In genomic region chr4:94605241-94605640, GRCh38 we compare ENCODE assay signal across 18 cellular contexts.
DNase-seq lines count a peak whose midpoint lies in the region; FAIRE-seq and TF ChIP-seq lines count a peak whose summit lies in the region.
"Had no signal": no experiment of that assay in that cellular context is flagged by ENCODE, and none has a peak within 500 bp of the region (broad histone marks: within the 10 kb centered on the region; RNA-seq: fewer than 3 reads in every experiment).

No MANE protein-coding gene starts in this region.

- H3K9ac ChIP-seq in astrocyte (ENCODE audit: low read length), result no peak overlapping the region
- H3K9ac ChIP-seq: SK-N-SH had no signal

- POLR2A ChIA-PET in HEK293T (lab: Yijun Ruan, JAX), result no interaction called here

- no peak for TF ChIP-seq POLR2A in GM12891 (IDR thresholded peaks at IDR 0.05; ENCODE audit: low read depth, low read length)

- TF ChIP-seq CTCF in astrocyte (IDR thresholded peaks at IDR 0.05; ENCODE audit: insufficient read depth, low read depth, low read length), result no peak
- no peak for TF ChIP-seq CTCF in fibroblast of the aortic adventitia (IDR thresholded peaks at IDR 0.05; ENCODE audit: insufficient read depth, low read length)

- peaks cover 3% of the 10 kb centered on the region for H3K36me3 Mint-ChIP-seq in astrocyte (ENCODE audit: low read depth, unreplicated experiment)

- CTCF ChIA-PET in HEK293T (lab: Yijun Ruan, JAX), result interaction anchor here (0.6 kb wide), 1 partner anchor 521 kb away, joined by 3 read pairs; no protein-coding TSS in a partner anchor

- H3K27me3 Mint-ChIP-seq in astrocyte (ENCODE audit: low read depth, unreplicated experiment), result no peaks in the 10 kb centered on the region

- no peak overlapping the region for H3K4me2 ChIP-seq in astrocyte (ENCODE audit: low read length)
- H3K4me2 ChIP-seq: SK-N-SH had no signal

- peaks cover 23% of the 10 kb centered on the region for H3K79me2 ChIP-seq in astrocyte (ENCODE audit: insufficient read depth, low read length)

- H3K4me3 Mint-ChIP-seq in astrocyte (ENCODE audit: unreplicated experiment), result no peak overlapping the region

- H3K9me3 ChIP-seq in astrocyte (ENCODE audit: insufficient read depth, low read depth, low read length), result no peaks in the 10 kb centered on the region
- H3K9me3 ChIP-seq: SK-N-SH had no signal

- no peaks in the 10 kb centered on the region for H3K4me1 ChIP-seq in astrocyte (ENCODE audit: insufficient read depth, low read length)

- peaks cover 17% of the 10 kb centered on the region for H3K4me1 Mint-ChIP-seq in astrocyte (ENCODE audit: low read depth, unreplicated experiment)

- peaks cover 7% of the 10 kb centered on the region for H3K36me3 ChIP-seq in astrocyte (ENCODE audit: insufficient read depth, low read length)

- H4K20me1 ChIP-seq in astrocyte (ENCODE audit: insufficient read depth, low read length), result peaks cover 31% of the 10 kb centered on the region

- FAIRE-seq in GM12891 (lab: Jason Lieb, UNC) (no peak), astrocyte (lab: Jason Lieb, UNC) (peak; percentile 55)
- FAIRE-seq: G401.6, H1 had no signal

- no peak overlapping the region for H3K27ac ChIP-seq in astrocyte (ENCODE audit: low read depth, low read length)

- no peak overlapping the region for H3K4me3 ChIP-seq in astrocyte (ENCODE audit: insufficient read depth, low read depth, low read length)
- no peak overlapping the region for H3K4me3 ChIP-seq in fibroblast of the aortic adventitia (ENCODE audit: low read depth, low read length)

- DNase-seq in GM12891 (ENCODE audit: insufficient read length, low spot score) (no peak), astrocyte (ENCODE audit: low read depth) (no peak), fibroblast of the aortic adventitia (ENCODE audit: low read depth) (peak; percentile 23), pulmonary artery endothelial cell (ENCODE audit: low read depth, low spot score) (peak; percentile 62), kidney glomerular epithelial cell (lab: John Stamatoyannopoulos, UW) (no peak), HEK293T (ENCODE audit: extremely low spot score) (no peak), NCI-H446 (lab: John Stamatoyannopoulos, UW) (no peak)
- DNase-seq: COR-L47, KBM-7, NCI-H1105 treated with DMSO at 0.1 percent for 48 hours, NCI-H1694, NCI-H2081 treated with DMSO at 0.1 percent for 48 hours, NCI-H510A treated with DMSO at 0.1 percent for 48 hours, NCI-H774, SHP77 treated with DMSO at 0.1 percent for 48 hours, SK-N-SH had no signal

- no peaks in the 10 kb centered on the region for H3K9me3 Mint-ChIP-seq in astrocyte (ENCODE audit: unreplicated experiment)

- H3K27ac Mint-ChIP-seq in astrocyte (ENCODE audit: unreplicated experiment), result no peak overlapping the region

- no peaks in the 10 kb centered on the region for H3K27me3 ChIP-seq in astrocyte (ENCODE audit: insufficient read depth, low read length)

- H2AFZ ChIP-seq in astrocyte (ENCODE audit: low read depth, low read length), result no peak overlapping the region

TF ChIP-seq in GM12891, 5 proteins besides CTCF, POLR2A, EP300 and RAD21:
- TF ChIP-seq SPI1 (IDR thresholded peaks at IDR 0.05; ENCODE audit: low read depth, low read length) (0 out of 2 replicates have a peak, but pooled peaks have one; percentile 27), POU2F2 (IDR thresholded peaks at IDR 0.05; ENCODE audit: low read depth, low read length) (no peak)

TF ChIP-seq in HEK293T, 16 proteins besides CTCF, POLR2A, EP300 and RAD21:
- TF ChIP-seq FOXK2 (IDR thresholded peaks at IDR 0.05) (no peak), FOXM1 (IDR thresholded peaks at IDR 0.05; ENCODE audit: borderline replicate concordance) (no peak), SUZ12 (IDR thresholded peaks at IDR 0.05) (no peak), L3MBTL2 (conservative IDR thresholded peaks at IDR 0.05) (no peak), HDGF (IDR thresholded peaks at IDR 0.05; ENCODE audit: borderline replicate concordance) (no peak), LEF1 (IDR thresholded peaks at IDR 0.05; ENCODE audit: borderline replicate concordance) (no peak), CTBP1 (IDR thresholded peaks at IDR 0.05; ENCODE audit: borderline replicate concordance) (no peak), ELF4 (IDR thresholded peaks at IDR 0.05) (no peak), SP1 (IDR thresholded peaks at IDR 0.05) (no peak), BHLHE40 (IDR thresholded peaks at IDR 0.05; ENCODE audit: borderline replicate concordance) (no peak), TARDBP (IDR thresholded peaks at IDR 0.05) (no peak), NFRKB (IDR thresholded peaks at IDR 0.05) (no peak), ARNT (IDR thresholded peaks at IDR 0.05) (no peak)
- TF ChIP-seq, protein P1, sequence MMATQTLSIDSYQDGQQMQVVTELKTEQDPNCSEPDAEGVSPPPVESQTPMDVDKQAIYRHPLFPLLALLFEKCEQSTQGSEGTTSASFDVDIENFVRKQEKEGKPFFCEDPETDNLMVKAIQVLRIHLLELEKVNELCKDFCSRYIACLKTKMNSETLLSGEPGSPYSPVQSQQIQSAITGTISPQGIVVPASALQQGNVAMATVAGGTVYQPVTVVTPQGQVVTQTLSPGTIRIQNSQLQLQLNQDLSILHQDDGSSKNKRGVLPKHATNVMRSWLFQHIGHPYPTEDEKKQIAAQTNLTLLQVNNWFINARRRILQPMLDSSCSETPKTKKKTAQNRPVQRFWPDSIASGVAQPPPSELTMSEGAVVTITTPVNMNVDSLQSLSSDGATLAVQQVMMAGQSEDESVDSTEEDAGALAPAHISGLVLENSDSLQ (IDR thresholded peaks at IDR 0.05), result no peak

Comparison
In these comparisons a context has a peak if more than half of its experiments do, and no peak if none do; other contexts are left out.
1. DNase-seq: peak in fibroblast of the aortic adventitia (single experiment) and pulmonary artery endothelial cell (single experiment); none in GM12891 (single experiment), astrocyte (single experiment), kidney glomerular epithelial cell (single experiment), HEK293T (single experiment) and NCI-H446 (0 of 2).